Comparison of ENCODE assay signal across 8 cellular contexts in genomic region chr10:74871595-74872382, GRCh38. TPM values are rescaled to one million over a fixed set of nuclear protein-coding genes. Genes with fewer than 3 reads are reported as not detected.
A peak's percentile ranks its signal among the peaks of the same experiment; 100 is the strongest.
DNase-seq lines count a peak whose midpoint lies in the region; ATAC-seq, FAIRE-seq and TF ChIP-seq lines count a peak whose summit lies in the region.

No MANE protein-coding gene starts in this region.

- TF ChIP-seq CTCF in keratinocyte (optimal IDR thresholded peaks at IDR 0.05 in 1 of 3, IDR thresholded peaks at IDR 0.05 in 1 of 3, conservative IDR thresholded peaks at IDR 0.05 in 1 of 3; ENCODE audit: extremely low read depth in 1 of 3, insufficient read depth in 2 of 3, low read length in 3 of 3), result no peak

- no peaks in the 10 kb centered on the region for H3K79me2 ChIP-seq in keratinocyte (ENCODE audit: control insufficient read depth, insufficient read depth, low read length)

- dilution Hi-C loops in keratinocyte (cut with MboI; ENCODE audit: extremely low pct_ligation_motif_present, low sequenced_read_pairs), result no loop called here

- no peaks in the 10 kb centered on the region for H3K9me3 ChIP-seq in keratinocyte (ENCODE audit: control insufficient read depth, low read depth, low read length)

- FAIRE-seq in keratinocyte (lab: Jason Lieb, UNC) (peak; percentile 81), urothelium cell line (lab: Jason Lieb, UNC) (no peak)

- H3K4me2 ChIP-seq in keratinocyte (ENCODE audit: control insufficient read depth, extremely low read depth, insufficient read depth, low read depth, low read length), result peak overlapping the region; percentile 65

- intact Hi-C loops in Right ventricle myocardium superior (cut with DNase I), result no loop called here

- H3K9me1 ChIP-seq in keratinocyte (ENCODE audit: control insufficient read depth, extremely low read depth, insufficient read depth, low read length), result no peaks in the 10 kb centered on the region

- H3K36me3 ChIP-seq in keratinocyte (ENCODE audit: control insufficient read depth in 2 of 2, extremely low read depth in 1 of 2, insufficient read depth in 2 of 2, low read length in 2 of 2), result no peaks in the 10 kb centered on the region

- H3K27me3 ChIP-seq in keratinocyte (ENCODE audit: control insufficient read depth, extremely low read depth, insufficient read depth, low read length), result no peaks in the 10 kb centered on the region

- peak overlapping the region in 1 of 3 experiments; percentile 24 for H3K4me3 ChIP-seq in keratinocyte (ENCODE audit: control insufficient read depth in 2 of 3, extremely low read depth in 1 of 3, insufficient read depth in 2 of 3, low read depth in 1 of 3, low read length in 3 of 3)

- H3K4me1 ChIP-seq in keratinocyte (ENCODE audit: control insufficient read depth, extremely low read depth, insufficient read depth, low read length), result peaks cover 10% of the 10 kb centered on the region

- peak overlapping the region; percentile 6 for H3K9ac ChIP-seq in keratinocyte (ENCODE audit: control insufficient read depth, extremely low read depth, insufficient read depth, low read length)

- H2AFZ ChIP-seq in keratinocyte (ENCODE audit: control insufficient read depth, low read length), result peak overlapping the region; percentile 47

- no peak for DNase-seq in keratinocyte (ENCODE audit: low read depth, low spot score)
- DNase-seq in urothelium cell line (ENCODE audit: low spot score), result no peak
- no peak for DNase-seq in NK-92 (lab: John Stamatoyannopoulos, UW; ENCODE audit: unreplicated experiment)
- DNase-seq in DMS 273 (lab: John Stamatoyannopoulos, UW; ENCODE audit: unreplicated experiment), result no peak
- no peak for DNase-seq in Right ventricle myocardium superior

- H3K27ac ChIP-seq in keratinocyte (ENCODE audit: control insufficient read depth, insufficient read depth, low read length), result no peak overlapping the region

- ATAC-seq in GM18511 (IDR thresholded peaks at IDR 0.05; ENCODE audit: unreplicated experiment) (peak; percentile 94), GM21515 (IDR thresholded peaks at IDR 0.05; ENCODE audit: unreplicated experiment) (peak; percentile 82), HG03558 (IDR thresholded peaks at IDR 0.05; ENCODE audit: extremely low read depth, unreplicated experiment) (peak; percentile 76), Right ventricle myocardium superior (ENCODE audit: poor library complexity) (no peak)

- no peaks in the 10 kb centered on the region for H4K20me1 ChIP-seq in keratinocyte (ENCODE audit: control insufficient read depth, extremely low read depth, insufficient read depth, low read length)

RNA-seq across cellular contexts. Expression of gene KAT6B, which starts 45.4 kb away (rescaled TPM):
- polyA plus RNA-seq in keratinocyte, result 1.5 to 2.9 TPM (median 1.8 TPM) in 3 replicates
- polyA plus RNA-seq in keratinocyte (2011; ENCODE audit: low read depth), result 7.7 TPM
- polyA plus RNA-seq in keratinocyte (2011; cell fraction: cytosol; rRNA removed), result 2.2 and 2.7 TPM in 2 replicates
- polyA plus RNA-seq in keratinocyte (2011; cell fraction: nucleus; rRNA removed), result 8.7 and 9.1 TPM in 2 replicates
- 3.4 and 4.4 TPM in 2 replicates for polyA plus RNA-seq in keratinocyte (2012; ENCODE audit: low replicate concordance)
- 8.7 to 23.5 TPM (median 10.1 TPM) in 3 replicates for polyA minus RNA-seq in keratinocyte
- polyA minus RNA-seq in keratinocyte (2011; cell fraction: cytosol; rRNA and poly(A)+ RNA removed), result 7.1 TPM
- 16.6 and 33.5 TPM in 2 replicates for polyA minus RNA-seq in keratinocyte (2011; cell fraction: nucleus; rRNA and poly(A)+ RNA removed)
- total RNA-seq in Right ventricle myocardium superior, result 36.2 TPM
